ENCODE assay signal across 12 cellular contexts in genomic region chr10:62080905-62081304, GRCh38.
DNase-seq lines count a peak whose midpoint lies in the region; ATAC-seq and TF ChIP-seq lines count a peak whose summit lies in the region.
"Had no signal": no experiment of that assay in that cellular context is flagged by ENCODE, and none has a peak within 500 bp of the region (broad histone marks: within the 10 kb centered on the region; RNA-seq: fewer than 3 reads in every experiment).

No MANE protein-coding gene starts in this region.

- H3K4me3 ChIP-seq in AG10803 (ENCODE audit: low read length) (no peak overlapping the region), GM12875 (ENCODE audit: low read depth, low read length) (no peak overlapping the region), neural cell (ENCODE audit: low read length) (no peak overlapping the region)

- peak overlapping the region; percentile 31 for H3K27ac Mint-ChIP-seq in activated naive CD8-positive, alpha-beta T cell treated with anti-CD3 and anti-CD28 coated beads for 36 hours

- no peaks in the 10 kb centered on the region for H3K79me2 ChIP-seq in neural cell (replicated peaks; ENCODE audit: insufficient read depth, low read length)

- H3K27ac ChIP-seq in neural cell (ENCODE audit: low read length), result peak overlapping the region; percentile 87
- H3K27ac ChIP-seq: WERI-Rb-1 had no signal

- peaks cover 64% of the 10 kb centered on the region for H3K4me1 Mint-ChIP-seq in activated naive CD8-positive, alpha-beta T cell treated with anti-CD3 and anti-CD28 coated beads for 36 hours

- no peaks in the 10 kb centered on the region for H3K9me2 ChIP-seq in neural cell (ENCODE audit: insufficient read depth, low read length)

- no peaks in the 10 kb centered on the region for H3K27me3 Mint-ChIP-seq in activated naive CD8-positive, alpha-beta T cell treated with anti-CD3 and anti-CD28 coated beads for 36 hours

- no peaks in the 10 kb centered on the region for H3F3A ChIP-seq in neural cell (ENCODE audit: insufficient read depth, low read length, poor library complexity, severe bottlenecking)

- no peaks in the 10 kb centered on the region for H3K36me3 ChIP-seq in neural cell (ENCODE audit: insufficient read depth, low read length)
- H3K36me3 ChIP-seq: WERI-Rb-1 had no signal

- TF ChIP-seq CTCF in AG10803 (conservative IDR thresholded peaks at IDR 0.05; ENCODE audit: low read length), result peak; percentile 23; the same call in 1 of the 2 replicates
- 0 out of 2 replicates have a peak, but pooled peaks have one; percentile 9 for TF ChIP-seq CTCF in GM12875 (IDR thresholded peaks at IDR 0.05; ENCODE audit: borderline replicate concordance, insufficient read depth, low read depth, low read length)
- no peak for TF ChIP-seq CTCF in neural cell (IDR thresholded peaks at IDR 0.05; ENCODE audit: poor library complexity, severe bottlenecking)

- no peak overlapping the region for H3K4me2 ChIP-seq in neural cell (ENCODE audit: low read length)

- DNase-seq in AG10803 (ENCODE audit: low read depth) (no peak), HuH-7 (ENCODE audit: low spot score) (no peak)
- no peak for DNase-seq in activated naive CD8-positive, alpha-beta T cell treated with anti-CD3 and anti-CD28 coated beads for 36 hours
- DNase-seq in activated CD4-positive, alpha-beta T cell treated with anti-CD3 and anti-CD28 coated beads for 1 hour, result no peak
- DNase-seq: DMS79, foreskin fibroblast, NCI-H510A treated with DMSO at 0.1 percent for 48 hours, WERI-Rb-1 had no signal

- no peak overlapping the region for H3K4me3 Mint-ChIP-seq in activated naive CD8-positive, alpha-beta T cell treated with anti-CD3 and anti-CD28 coated beads for 36 hours

- no peaks in the 10 kb centered on the region for H3K27me3 ChIP-seq in neural cell (ENCODE audit: insufficient read depth, low read depth, low read length)

- no peak overlapping the region for H3K9ac ChIP-seq in neural cell (ENCODE audit: low read length)

- no peak for ATAC-seq in GM21737 (IDR thresholded peaks at IDR 0.05; ENCODE audit: unreplicated experiment)
- ATAC-seq in GM18519 (IDR thresholded peaks at IDR 0.05; ENCODE audit: low FRiP score, unreplicated experiment), result no peak

- no peak for TF ChIP-seq EP300 in neural cell (conservative IDR thresholded peaks at IDR 0.05; ENCODE audit: poor library complexity, severe bottlenecking)

- no peak overlapping the region for H2AFZ ChIP-seq in neural cell (ENCODE audit: low read depth, low read length)

- no peaks in the 10 kb centered on the region for H3K9me3 ChIP-seq in neural cell (ENCODE audit: low read length)

- peaks cover 63% of the 10 kb centered on the region for H3K36me3 Mint-ChIP-seq in activated naive CD8-positive, alpha-beta T cell treated with anti-CD3 and anti-CD28 coated beads for 36 hours

- H4K20me1 ChIP-seq in neural cell (ENCODE audit: insufficient read depth), result no peaks in the 10 kb centered on the region

- peaks cover 3% of the 10 kb centered on the region for H3K9me3 Mint-ChIP-seq in activated naive CD8-positive, alpha-beta T cell treated with anti-CD3 and anti-CD28 coated beads for 36 hours

- no peak for TF ChIP-seq RAD21 in neural cell (conservative IDR thresholded peaks at IDR 0.05)

TF ChIP-seq in neural cell, 6 proteins besides CTCF, POLR2A, EP300 and RAD21:
- no peak for TF ChIP-seq MXI1 (conservative IDR thresholded peaks at IDR 0.05; ENCODE audit: poor library complexity, severe bottlenecking)
- TF ChIP-seq, protein P1, sequence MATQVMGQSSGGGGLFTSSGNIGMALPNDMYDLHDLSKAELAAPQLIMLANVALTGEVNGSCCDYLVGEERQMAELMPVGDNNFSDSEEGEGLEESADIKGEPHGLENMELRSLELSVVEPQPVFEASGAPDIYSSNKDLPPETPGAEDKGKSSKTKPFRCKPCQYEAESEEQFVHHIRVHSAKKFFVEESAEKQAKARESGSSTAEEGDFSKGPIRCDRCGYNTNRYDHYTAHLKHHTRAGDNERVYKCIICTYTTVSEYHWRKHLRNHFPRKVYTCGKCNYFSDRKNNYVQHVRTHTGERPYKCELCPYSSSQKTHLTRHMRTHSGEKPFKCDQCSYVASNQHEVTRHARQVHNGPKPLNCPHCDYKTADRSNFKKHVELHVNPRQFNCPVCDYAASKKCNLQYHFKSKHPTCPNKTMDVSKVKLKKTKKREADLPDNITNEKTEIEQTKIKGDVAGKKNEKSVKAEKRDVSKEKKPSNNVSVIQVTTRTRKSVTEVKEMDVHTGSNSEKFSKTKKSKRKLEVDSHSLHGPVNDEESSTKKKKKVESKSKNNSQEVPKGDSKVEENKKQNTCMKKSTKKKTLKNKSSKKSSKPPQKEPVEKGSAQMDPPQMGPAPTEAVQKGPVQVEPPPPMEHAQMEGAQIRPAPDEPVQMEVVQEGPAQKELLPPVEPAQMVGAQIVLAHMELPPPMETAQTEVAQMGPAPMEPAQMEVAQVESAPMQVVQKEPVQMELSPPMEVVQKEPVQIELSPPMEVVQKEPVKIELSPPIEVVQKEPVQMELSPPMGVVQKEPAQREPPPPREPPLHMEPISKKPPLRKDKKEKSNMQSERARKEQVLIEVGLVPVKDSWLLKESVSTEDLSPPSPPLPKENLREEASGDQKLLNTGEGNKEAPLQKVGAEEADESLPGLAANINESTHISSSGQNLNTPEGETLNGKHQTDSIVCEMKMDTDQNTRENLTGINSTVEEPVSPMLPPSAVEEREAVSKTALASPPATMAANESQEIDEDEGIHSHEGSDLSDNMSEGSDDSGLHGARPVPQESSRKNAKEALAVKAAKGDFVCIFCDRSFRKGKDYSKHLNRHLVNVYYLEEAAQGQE (IDR thresholded peaks at IDR 0.05; ENCODE audit: borderline replicate concordance), result no peak
- TF ChIP-seq TAF1 (IDR thresholded peaks at IDR 0.05; ENCODE audit: low read depth), result no peak
- no peak for TF ChIP-seq SMC3 (conservative IDR thresholded peaks at IDR 0.05; ENCODE audit: poor library complexity)
- no peak for TF ChIP-seq POLR2AphosphoS5 (IDR thresholded peaks at IDR 0.05)
- no peak for TF ChIP-seq EZH2 (IDR thresholded peaks at IDR 0.05; ENCODE audit: borderline replicate concordance, insufficient read depth, low read length, poor library complexity, severe bottlenecking)
